In the genomic region with DNA sequence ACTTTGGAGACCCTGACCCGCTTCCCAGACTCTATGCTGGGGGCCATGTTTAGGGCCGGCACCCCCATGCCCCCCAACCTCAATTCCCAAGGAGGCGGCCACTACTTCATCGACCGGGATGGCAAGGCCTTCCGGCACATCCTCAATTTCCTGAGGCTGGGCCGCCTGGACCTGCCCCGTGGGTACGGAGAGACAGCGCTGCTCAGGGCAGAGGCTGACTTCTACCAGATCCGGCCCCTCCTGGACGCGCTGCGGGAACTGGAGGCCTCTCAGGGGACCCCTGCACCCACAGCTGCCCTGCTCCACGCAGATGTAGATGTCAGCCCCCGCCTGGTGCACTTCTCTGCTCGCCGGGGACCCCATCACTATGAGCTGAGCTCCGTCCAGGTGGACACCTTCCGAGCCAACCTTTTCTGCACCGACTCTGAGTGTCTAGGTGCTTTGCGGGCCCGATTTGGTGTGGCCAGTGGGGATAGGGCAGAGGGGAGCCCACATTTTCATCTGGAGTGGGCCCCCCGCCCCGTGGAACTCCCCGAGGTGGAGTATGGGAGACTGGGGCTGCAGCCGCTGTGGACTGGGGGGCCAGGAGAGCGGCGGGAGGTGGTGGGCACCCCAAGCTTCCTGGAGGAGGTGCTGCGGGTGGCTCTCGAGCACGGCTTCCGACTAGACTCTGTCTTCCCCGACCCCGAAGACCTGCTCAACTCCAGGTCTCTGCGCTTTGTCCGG, we compare ENCODE assay signal across 9 cellular contexts. TPM values are rescaled to one million over a fixed set of nuclear protein-coding genes. Genes with fewer than 3 reads are reported as not detected.
A peak's percentile ranks its signal among the peaks of the same experiment; 100 is the strongest.
DNase-seq lines count a peak whose midpoint lies in the region; ATAC-seq and TF ChIP-seq lines count a peak whose summit lies in the region.
"Had no signal": no experiment of that assay in that cellular context is flagged by ENCODE, and none has a peak within 500 bp of the region (broad histone marks: within the 10 kb centered on the region; RNA-seq: fewer than 3 reads in every experiment).

No MANE protein-coding gene starts in this region.

- H3K27ac Mint-ChIP-seq in activated naive CD4-positive, alpha-beta T cell treated with anti-CD3 and anti-CD28 coated beads, Interleukin-2, amount 50 U/mL, for 24 hours = peak overlapping the region; percentile 89

- H3K27me3 Mint-ChIP-seq in activated naive CD4-positive, alpha-beta T cell treated with anti-CD3 and anti-CD28 coated beads, Interleukin-2, amount 50 U/mL, for 24 hours = no peaks in the 10 kb centered on the region

- no peak for TF ChIP-seq POLR2A in breast epithelium (IDR thresholded peaks at IDR 0.05)

- 88% methylated on average over 37 of the region's 37 CpGs for WGBS in urinary bladder

- H3K4me1 ChIP-seq in breast epithelium (peaks cover 0 to 12% of the 10 kb centered on the region in 2 donors), mucosa of stomach (ENCODE audit: control insufficient read depth, insufficient read depth, low read length) (peaks cover 52% of the 10 kb centered on the region), urinary bladder (ENCODE audit: insufficient read depth) (peaks cover 2% of the 10 kb centered on the region)

- H3K9me3 Mint-ChIP-seq in activated naive CD4-positive, alpha-beta T cell treated with anti-CD3 and anti-CD28 coated beads, Interleukin-2, amount 50 U/mL, for 24 hours = no peaks in the 10 kb centered on the region

- no peaks in the 10 kb centered on the region for H3K27me3 ChIP-seq in breast epithelium
- H3K27me3 ChIP-seq in mucosa of stomach (ENCODE audit: control insufficient read depth, insufficient read depth, low read length) = peaks cover 9% of the 10 kb centered on the region

- H3K27ac ChIP-seq in breast epithelium (peak overlapping the region; percentile 98 to 99), urinary bladder (ENCODE audit: low read depth) (no peak overlapping the region)

- no peaks in the 10 kb centered on the region for H3K36me3 ChIP-seq in breast epithelium
- no peaks in the 10 kb centered on the region for H3K36me3 ChIP-seq in mucosa of stomach (ENCODE audit: control insufficient read depth, insufficient read depth, low read length)
- H3K36me3 ChIP-seq in urinary bladder (ENCODE audit: insufficient read depth) = no peaks in the 10 kb centered on the region

- intact Hi-C loops in breast epithelium (cut with DNase I; ENCODE audit: low total_unique reads) = loop anchor here (10.0 kb wide), 1 partner anchor 82 kb away; the partner anchor contains the start of genes FGF11 and TMEM102

- H3K9me3 ChIP-seq in breast epithelium = no peaks in the 10 kb centered on the region
- H3K9me3 ChIP-seq in mucosa of stomach (ENCODE audit: control insufficient read depth, low read length) = no peaks in the 10 kb centered on the region

- peaks cover 22% of the 10 kb centered on the region for H3K4me1 Mint-ChIP-seq in activated naive CD4-positive, alpha-beta T cell treated with anti-CD3 and anti-CD28 coated beads, Interleukin-2, amount 50 U/mL, for 24 hours

- H3K9ac ChIP-seq in mucosa of stomach (ENCODE audit: low read length) = peak overlapping the region; percentile 93

- H3K4me3 Mint-ChIP-seq in activated naive CD4-positive, alpha-beta T cell treated with anti-CD3 and anti-CD28 coated beads, Interleukin-2, amount 50 U/mL, for 24 hours = peak overlapping the region; percentile 86

- H3K4me3 ChIP-seq in breast epithelium = peak overlapping the region; percentile 70 to 79 (median 72)
- H3K4me3 ChIP-seq in mucosa of stomach (ENCODE audit: low read length) = peak overlapping the region; percentile 74
- peak overlapping the region; percentile 75 for H3K4me3 ChIP-seq in urinary bladder (ENCODE audit: low read depth, low read length)

- no peak for DNase-seq in activated naive CD4-positive, alpha-beta T cell treated with anti-CD3 and anti-CD28 coated beads, Interleukin-2, amount 50 U/mL, for 16 hours
- no peak for DNase-seq in breast epithelium (ENCODE audit: low spot score in 2 of 2)
- DNase-seq: DMS79 treated with DMSO at 0.1 percent for 48 hours had no signal

- TF ChIP-seq CTCF in breast epithelium (IDR thresholded peaks at IDR 0.05) = no peak

- ATAC-seq in GM19328 (IDR thresholded peaks at IDR 0.05; ENCODE audit: unreplicated experiment) (no peak), GM18907 (IDR thresholded peaks at IDR 0.05; ENCODE audit: unreplicated experiment) (no peak), GM18502 (IDR thresholded peaks at IDR 0.05; ENCODE audit: poor library complexity, unreplicated experiment) (no peak)

- no peaks in the 10 kb centered on the region for H3K36me3 Mint-ChIP-seq in activated naive CD4-positive, alpha-beta T cell treated with anti-CD3 and anti-CD28 coated beads, Interleukin-2, amount 50 U/mL, for 24 hours

RNA-seq across cellular contexts. Expression of gene KCTD11, which starts 1.1 kb away (rescaled TPM):
- total RNA-seq in breast epithelium (10 to 100 TPM in 2 of 3 donors, 1 to 10 TPM in 1; 9.1 to 11.5 (median 11.0) TPM), urinary bladder (3.9 TPM)
- polyA plus RNA-seq in urinary bladder = 19.3 TPM

RNA-seq across cellular contexts. Expression of gene TMEM95, which starts 1.9 kb away (rescaled TPM):
- not detected for total RNA-seq in breast epithelium
- not detected for total RNA-seq in urinary bladder
- polyA plus RNA-seq in urinary bladder = not detected

RNA-seq across cellular contexts. Expression of gene ACAP1, which starts 16.7 kb away (rescaled TPM):
- total RNA-seq in breast epithelium (1 to 10 TPM; 3.4 to 6.6 (median 5.2) TPM), urinary bladder (1.5 TPM)
- polyA plus RNA-seq in urinary bladder = 4.3 TPM

RNA-seq across cellular contexts. Expression of gene NEURL4, which starts 23.9 kb away (rescaled TPM):
- total RNA-seq in breast epithelium (10 to 100 TPM; 15.0 to 22.9 (median 17.4) TPM), urinary bladder (20.9 TPM)
- 26.0 TPM for polyA plus RNA-seq in urinary bladder

RNA-seq across cellular contexts. Expression of gene TNK1, which starts 27.8 kb away (rescaled TPM):
- total RNA-seq in breast epithelium (10 to 100 TPM in 2 of 3 donors, 1 to 10 TPM in 1; 1.1 to 22.1 (median 14.4) TPM), urinary bladder (1.2 TPM)
- polyA plus RNA-seq in urinary bladder = 4.8 TPM
